Comparison of ENCODE assay signal across 14 cellular contexts in the genomic region with DNA sequence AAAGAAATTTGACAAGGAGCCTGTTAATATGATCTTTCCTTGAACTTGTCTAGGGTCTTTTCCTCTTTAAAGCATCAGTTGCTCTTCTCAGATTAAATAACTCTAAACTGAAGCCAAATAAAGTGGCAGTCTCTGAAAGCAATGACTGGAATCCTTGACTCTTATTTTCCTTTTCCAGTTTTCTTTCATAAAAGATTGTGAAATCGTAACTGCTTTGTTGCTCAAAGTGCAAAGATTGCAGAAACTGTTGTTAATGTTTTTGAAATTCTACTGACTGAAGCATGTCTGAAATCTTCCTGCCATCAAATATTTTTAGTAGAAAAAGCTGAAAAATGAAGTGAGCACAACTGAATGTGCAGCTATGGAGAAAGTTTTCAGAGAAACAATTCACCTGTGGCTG. TPM values are rescaled to one million over a fixed set of nuclear protein-coding genes. Genes with fewer than 3 reads are reported as not detected.
A peak's percentile ranks its signal among the peaks of the same experiment; 100 is the strongest.
DNase-seq lines count a peak whose midpoint lies in the region; ATAC-seq and TF ChIP-seq lines count a peak whose summit lies in the region.
"Had no signal": no experiment of that assay in that cellular context is flagged by ENCODE, and none has a peak within 500 bp of the region (broad histone marks: within the 10 kb centered on the region; RNA-seq: fewer than 3 reads in every experiment).

No MANE protein-coding gene starts in this region.

- peak overlapping the region; percentile 20 for H3K4me3 Mint-ChIP-seq in mesothelial cell of epicardium

- peak; percentile 15 for DNase-seq in AG10803 (ENCODE audit: low read depth)
- DNase-seq in GM03348 (ENCODE audit: low spot score) = peak; percentile 9
- no peak for DNase-seq in activated naive CD4-positive, alpha-beta T cell treated with anti-CD3 and anti-CD28 coated beads, Interleukin-2, amount 50 U/mL, for 72 hours (ENCODE audit: low spot score in 2 of 2)
- no peak for DNase-seq in mesothelial cell of epicardium (ENCODE audit: low spot score in 2 of 2, unreplicated experiment in 2 of 2)
- no peak for DNase-seq in NCI-H226
- DNase-seq in stimulated activated CD4-positive, alpha-beta T cell treated with anti-CD3 and anti-CD28 coated beads, Interleukin-1b, Interleukin-23, amount 100 ng/mL, for 48 hours = no peak
- no peak for DNase-seq in NAMALWA (ENCODE audit: low spot score)
- no peak for DNase-seq in foreskin melanocyte
- DNase-seq: activated CD4-positive, CD25-positive, alpha-beta regulatory T cell treated with anti-CD3 and anti-CD28 coated beads, Interleukin-2, amount 50 U/mL, for 72 hours; anterior cingulate cortex; NCI-H2227 treated with DMSO at 0.1 percent for 48 hours had no signal

- H3K27me3 Mint-ChIP-seq in mesothelial cell of epicardium (ENCODE audit: low read depth) = no peaks in the 10 kb centered on the region

- peak overlapping the region; percentile 27 to 32 for H3K27ac Mint-ChIP-seq in activated naive CD4-positive, alpha-beta T cell treated with anti-CD3 and anti-CD28 coated beads, Interleukin-2, amount 50 U/mL, for 72 hours
- no peak overlapping the region for H3K27ac Mint-ChIP-seq in mesothelial cell of epicardium

- peaks cover 28 to 30% of the 10 kb centered on the region in 2 donors for H3K36me3 Mint-ChIP-seq in activated naive CD4-positive, alpha-beta T cell treated with anti-CD3 and anti-CD28 coated beads, Interleukin-2, amount 50 U/mL, for 72 hours
- peaks cover 10% of the 10 kb centered on the region for H3K36me3 Mint-ChIP-seq in mesothelial cell of epicardium

- peaks cover 37% of the 10 kb centered on the region for H3K4me1 Mint-ChIP-seq in mesothelial cell of epicardium

- peaks cover 0 to 3% of the 10 kb centered on the region in 2 donors for H3K9me3 Mint-ChIP-seq in activated naive CD4-positive, alpha-beta T cell treated with anti-CD3 and anti-CD28 coated beads, Interleukin-2, amount 50 U/mL, for 72 hours
- H3K9me3 Mint-ChIP-seq in mesothelial cell of epicardium = no peaks in the 10 kb centered on the region

- TF ChIP-seq CTCF in AG10803 (conservative IDR thresholded peaks at IDR 0.05; ENCODE audit: low read length) = no peak
- no peak for TF ChIP-seq CTCF in mesothelial cell of epicardium (IDR thresholded peaks at IDR 0.05; ENCODE audit: unreplicated experiment)

- ATAC-seq in activated naive CD4-positive, alpha-beta T cell treated with anti-CD3 and anti-CD28 coated beads, Interleukin-2, amount 50 U/mL, for 72 hours = no peak

- no peak overlapping the region for H3K4me3 ChIP-seq in AG10803 (ENCODE audit: low read length)
- H3K4me3 ChIP-seq: right atrium auricular region had no signal

RNA-seq across cellular contexts. Expression of gene NHLRC3, which starts 1.9 kb away (rescaled TPM):
- 10 to 100 TPM; 12.7 to 20.4 TPM for total RNA-seq in activated naive CD4-positive, alpha-beta T cell treated with anti-CD3 and anti-CD28 coated beads, Interleukin-2, amount 50 U/mL, for 72 hours
- total RNA-seq in mesothelial cell of epicardium = 39.7 to 42.9 TPM (median 42.2 TPM) in 3 replicates

RNA-seq across cellular contexts. Expression of gene PROSER1, which starts 2.3 kb away (rescaled TPM):
- total RNA-seq in activated naive CD4-positive, alpha-beta T cell treated with anti-CD3 and anti-CD28 coated beads, Interleukin-2, amount 50 U/mL, for 72 hours = 10 to 100 TPM; 58.0 to 68.6 TPM
- total RNA-seq in mesothelial cell of epicardium = 54.4 to 58.8 TPM (median 58.0 TPM) in 3 replicates

RNA-seq across cellular contexts. Expression of gene STOML3, which starts 49.6 kb away (rescaled TPM):
- not detected for total RNA-seq in activated naive CD4-positive, alpha-beta T cell treated with anti-CD3 and anti-CD28 coated beads, Interleukin-2, amount 50 U/mL, for 72 hours
- not detected in 3 replicates for total RNA-seq in mesothelial cell of epicardium
- total RNA-seq: lung microvascular endothelial cell, right atrium auricular region, urinary bladder had no signal

Comparison
In these comparisons a context has a peak if more than half of its experiments do, and no peak if none do; other contexts are left out.
1. DNase-seq: peak in AG10803 (single experiment) and GM03348 (single experiment); none in activated naive CD4-positive, alpha-beta T cell treated with anti-CD3 and anti-CD28 coated beads, Interleukin-2, amount 50 U/mL, for 72 hours (0 of 2), mesothelial cell of epicardium (0 of 2), NCI-H226 (single experiment), stimulated activated CD4-positive, alpha-beta T cell treated with anti-CD3 and anti-CD28 coated beads, Interleukin-1b, Interleukin-23, amount 100 ng/mL, for 48 hours (single experiment), NAMALWA (single experiment) and foreskin melanocyte (single experiment).